In the genomic region with DNA sequence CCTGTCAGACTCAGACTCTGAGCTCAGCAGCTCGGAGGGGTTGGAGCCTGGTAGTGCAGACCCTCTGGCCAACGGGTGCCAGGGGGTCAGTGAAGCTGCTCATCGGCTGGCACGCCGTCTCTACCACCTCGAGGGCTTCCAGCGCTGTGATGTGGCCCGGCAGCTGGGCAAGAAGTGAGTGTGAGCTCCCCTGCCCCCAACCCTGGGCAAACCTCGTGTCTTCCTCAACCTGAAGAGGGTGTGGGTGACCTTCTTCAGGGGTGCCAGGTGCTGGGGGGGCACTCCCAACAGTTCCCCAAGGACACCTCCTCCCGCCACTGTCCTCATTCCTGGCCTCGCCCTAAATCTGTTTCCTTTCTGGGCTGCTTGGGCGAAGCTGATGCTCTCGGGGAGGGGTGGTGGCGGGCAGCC, we compare ENCODE assay signal across 25 cellular contexts. TPM values are rescaled to one million over a fixed set of nuclear protein-coding genes. Genes with fewer than 3 reads are reported as not detected.
"Had no signal": no experiment of that assay in that cellular context is flagged by ENCODE, and none has a peak within 500 bp of the region (broad histone marks: within the 10 kb centered on the region; RNA-seq: fewer than 3 reads in every experiment).

No MANE protein-coding gene starts in this region.

- H3K4me3 ChIP-seq: esophagus squamous epithelium, heart right ventricle, left lung, neural progenitor cell, ovary, smooth muscle cell, stomach, thyroid gland had no signal

- H3K9me3 ChIP-seq: esophagus squamous epithelium, ovary, thyroid gland had no signal

- H3K27ac ChIP-seq: esophagus squamous epithelium, heart right ventricle, left lung, neural progenitor cell, ovary, stomach, thyroid gland had no signal

- H3K27me3 ChIP-seq: ovary, thyroid gland had no signal

- DNase-seq: caudate nucleus; cerebellar nuclear complex; cortex of kidney; effector memory CD8-positive, alpha-beta T cell; erythroblast; esophagus squamous epithelium; foreskin melanocyte; glutamatergic neuron; heart right ventricle; hippocampal formation; left lung; nucleus accumbens; ovary; stimulated activated CD4-positive, alpha-beta T cell treated with anti-CD3 and anti-CD28 coated beads, Interleukin-2, amount 100 ng/mL, for 24 hours; stimulated activated CD4-positive, alpha-beta T cell treated with anti-CD3 and anti-CD28 coated beads, Interleukin-4, amount 100 ng/mL, for 24 hours; stimulated activated naive CD4-positive, alpha-beta T cell treated with Interleukin-2 at 50 U/mL for 16 hours; stomach; thyroid gland; trophoblast cell had no signal

- H3K4me1 ChIP-seq: esophagus squamous epithelium, heart right ventricle, left lung, neural progenitor cell, stomach, thyroid gland had no signal

- H3K36me3 ChIP-seq: esophagus squamous epithelium, heart right ventricle, left lung, neural progenitor cell, ovary, stomach, thyroid gland had no signal

- ATAC-seq: effector memory CD8-positive, alpha-beta T cell; heart right ventricle; left lung; sciatic nerve; stimulated activated effector memory CD8-positive, alpha-beta T cell treated with anti-CD3 and anti-CD28 coated beads, Interleukin-12 subunit alpha, Interleukin-12 subunit beta, amount 100 ng/mL, for 72 hours had no signal

RNA-seq across cellular contexts. Expression of gene PSD2, which starts 18.6 kb away (rescaled TPM):
- total RNA-seq: dermis microvascular lymphatic vessel endothelial cell, esophagus squamous epithelium had no signal
- polyA plus RNA-seq: keratinocyte had no signal
